In the genomic region with DNA sequence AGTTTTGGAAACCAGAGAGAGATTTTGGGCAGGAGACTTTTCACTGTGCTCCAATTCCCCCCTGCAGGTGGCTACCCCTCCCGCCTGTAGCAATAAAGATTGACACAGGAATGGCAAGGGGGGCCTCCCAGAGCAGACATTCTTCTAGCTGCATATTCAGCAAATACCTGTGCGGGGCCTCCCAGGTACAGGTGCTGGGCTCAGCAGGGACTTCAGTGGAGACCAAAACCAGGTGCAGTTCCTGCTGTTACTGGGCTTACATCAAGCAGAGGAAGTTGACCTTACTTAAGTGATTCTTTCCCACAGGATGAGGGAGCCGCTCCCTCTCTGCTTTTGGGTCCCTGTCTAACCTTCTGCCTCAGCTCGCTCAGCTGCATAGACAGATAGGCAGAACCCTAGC, we compare ENCODE assay signal across 23 cellular contexts.
"Had no signal": no experiment of that assay in that cellular context is flagged by ENCODE, and none has a peak within 500 bp of the region (broad histone marks: within the 10 kb centered on the region; RNA-seq: fewer than 3 reads in every experiment).

No MANE protein-coding gene starts in this region.

- H3K27me3 ChIP-seq: cardiac muscle cell, gastroesophageal sphincter, right atrium auricular region had no signal

- H3K27ac Mint-ChIP-seq: activated naive CD8-positive, alpha-beta T cell treated with anti-CD3 and anti-CD28 coated beads, Interleukin-2, amount 50 U/mL, for 24 hours; activated T-cell treated with anti-CD3 and anti-CD28 coated beads, Interleukin-2, amount 50 U/mL, for 72 hours; mesothelial cell of epicardium; natural killer cell; progenitor cell of endocrine pancreas had no signal

- DNase-seq: activated CD4-positive, alpha-beta T cell treated with anti-CD3 and anti-CD28 coated beads for 4 hours; activated CD4-positive, alpha-beta T cell treated with anti-CD3 and anti-CD28 coated beads, Interleukin-2, amount 50 U/mL, for 48 hours; activated CD4-positive, CD25-positive, alpha-beta regulatory T cell; activated gamma-delta T cell; activated naive CD4-positive, alpha-beta T cell treated with anti-CD3 and anti-CD28 coated beads, Interleukin-2, amount 50 U/mL, for 16 hours; activated naive CD8-positive, alpha-beta T cell treated with anti-CD3 and anti-CD28 coated beads, Interleukin-2, amount 50 U/mL, for 24 hours; activated T-cell treated with anti-CD3 and anti-CD28 coated beads, Interleukin-2, amount 50 U/mL, for 72 hours; cortex of kidney; head of caudate nucleus; hypothalamus; kidney glomerular epithelial cell; left ventricle myocardium inferior; natural killer cell; stimulated activated CD4-positive, alpha-beta T cell treated with anti-CD3 and anti-CD28 coated beads, Interleukin-12 subunit alpha, Interleukin-12 subunit beta, amount 100 ng/mL, for 4 hours; stimulated activated CD4-positive, alpha-beta T cell treated with anti-CD3 and anti-CD28 coated beads, Interleukin-4, amount 100 ng/mL, for 4 hours; stimulated activated naive CD8-positive, alpha-beta T cell treated with anti-CD3 and anti-CD28 coated beads, Interleukin-15, Interleukin-2, amounts not matched to agents 100 U/mL and 50 U/mL, for 24 hours; T-helper 9 cell had no signal

- ATAC-seq: activated naive CD8-positive, alpha-beta T cell treated with anti-CD3 and anti-CD28 coated beads, Interleukin-2, amount 50 U/mL, for 24 hours; activated T-cell treated with anti-CD3 and anti-CD28 coated beads, Interleukin-2, amount 50 U/mL, for 72 hours; gastroesophageal sphincter; natural killer cell; stimulated activated naive CD8-positive, alpha-beta T cell treated with anti-CD3 and anti-CD28 coated beads, Interleukin-15, Interleukin-2, amounts not matched to agents 100 U/mL and 50 U/mL, for 24 hours had no signal

- H3K36me3 ChIP-seq: cardiac muscle cell, gastroesophageal sphincter, left ventricle myocardium inferior, right atrium auricular region had no signal

- H3K36me3 Mint-ChIP-seq: mesothelial cell of epicardium, natural killer cell had no signal

- H3K9me3 Mint-ChIP-seq: activated naive CD8-positive, alpha-beta T cell treated with anti-CD3 and anti-CD28 coated beads, Interleukin-2, amount 50 U/mL, for 24 hours; activated T-cell treated with anti-CD3 and anti-CD28 coated beads, Interleukin-2, amount 50 U/mL, for 72 hours; mesothelial cell of epicardium; natural killer cell had no signal

- H3K27me3 Mint-ChIP-seq: activated naive CD8-positive, alpha-beta T cell treated with anti-CD3 and anti-CD28 coated beads, Interleukin-2, amount 50 U/mL, for 24 hours had no signal

- H3K4me1 Mint-ChIP-seq: activated naive CD8-positive, alpha-beta T cell treated with anti-CD3 and anti-CD28 coated beads, Interleukin-2, amount 50 U/mL, for 24 hours; natural killer cell had no signal

- H3K9me3 ChIP-seq: gastroesophageal sphincter, left ventricle myocardium inferior, right atrium auricular region had no signal

- H3K4me3 Mint-ChIP-seq: activated naive CD8-positive, alpha-beta T cell treated with anti-CD3 and anti-CD28 coated beads, Interleukin-2, amount 50 U/mL, for 24 hours; activated T-cell treated with anti-CD3 and anti-CD28 coated beads, Interleukin-2, amount 50 U/mL, for 72 hours; mesothelial cell of epicardium; natural killer cell had no signal

- H3K27ac ChIP-seq: cardiac muscle cell, epithelial cell of prostate, gastroesophageal sphincter, left ventricle myocardium inferior, right atrium auricular region had no signal

- H3K4me3 ChIP-seq: cardiac muscle cell, gastroesophageal sphincter, left ventricle myocardium inferior, right atrium auricular region had no signal
